Comparison of ENCODE assay signal across 11 cellular contexts in genomic region chr17:49717371-49717841, GRCh38. TPM values are rescaled to one million over a fixed set of nuclear protein-coding genes. Genes with fewer than 3 reads are reported as not detected.
DNase-seq lines count a peak whose midpoint lies in the region; ATAC-seq and TF ChIP-seq lines count a peak whose summit lies in the region.
"Had no signal": no experiment of that assay in that cellular context is flagged by ENCODE, and none has a peak within 500 bp of the region (broad histone marks: within the 10 kb centered on the region; RNA-seq: fewer than 3 reads in every experiment).

No MANE protein-coding gene starts in this region.

- intact Hi-C loops in activated T-helper 2 cell treated with anti-CD3 and anti-CD28 coated beads, Interferon-gamma antibody, Interleukin-2, Interleukin-4, amounts not matched to agents 10 μg/mL and 5 μg/mL and 100 μg/mL, durations not matched to agents 14 hours and 24 hours and 36 hours (cut with micrococcal nuclease) = no loop called here
- intact Hi-C loops in left cardiac atrium (cut with DNase I) (no loop called here), prostate gland (cut with DNase I) (no loop called here)

- peak; percentile 61 for DNase-seq in activated naive CD4-positive, alpha-beta T cell treated with Interleukin-2 at 50 U/mL for 16 hours
- no peak for DNase-seq in activated naive CD4-positive, alpha-beta T cell treated with anti-CD3 and anti-CD28 coated beads, Interleukin-2, amount 50 U/mL, for 16 hours
- DNase-seq in activated T-helper 2 cell treated with anti-CD3 and anti-CD28 coated beads, Interferon-gamma antibody, Interleukin-2, Interleukin-4, amounts not matched to agents 10 μg/mL and 5 μg/mL and 100 μg/mL, durations not matched to agents 14 hours and 24 hours and 36 hours (ENCODE audit: low spot score) = no peak
- DNase-seq in left cardiac atrium (peak; percentile 33), prostate gland (ENCODE audit: low spot score) (no peak), left lobe of liver (ENCODE audit: low spot score) (no peak)
- no peak for DNase-seq in stimulated activated naive B cell treated with anti-CD40 and anti-IgM and Interleukin-4, amounts not matched to agents 10 μg/mL and 1 μg/mL and 100 μg/mL, for 72 hours
- DNase-seq: foreskin melanocyte, transverse colon had no signal

- H3K4me1 ChIP-seq in prostate gland (replicated peaks) = no peaks in the 10 kb centered on the region

- no peaks in the 10 kb centered on the region for H3K9me3 ChIP-seq in prostate gland
- H3K9me3 ChIP-seq: transverse colon had no signal

- H3K27ac Mint-ChIP-seq in activated T-helper 2 cell treated with anti-CD3 and anti-CD28 coated beads, Interferon-gamma antibody, Interleukin-2, Interleukin-4, amounts not matched to agents 10 μg/mL and 5 μg/mL and 100 μg/mL, durations not matched to agents 14 hours and 24 hours and 36 hours = peak overlapping the region; percentile 81
- peak overlapping the region; percentile 92 for H3K27ac Mint-ChIP-seq in stimulated activated naive B cell treated with anti-CD40 and anti-IgM and Interleukin-4, amounts not matched to agents 10 μg/mL and 1 μg/mL and 100 μg/mL, for 72 hours
- H3K27ac Mint-ChIP-seq: dendritic cell treated with granulocyte-macrophage colony-stimulating factor and Interleukin-4, amounts not matched to agents 40 ng/mL and 50 ng/mL, for 4 days had no signal

- H3K27me3 ChIP-seq in prostate gland (replicated peaks; ENCODE audit: insufficient read depth) = no peaks in the 10 kb centered on the region
- H3K27me3 ChIP-seq: transverse colon had no signal

- peaks cover 66% of the 10 kb centered on the region for H3K36me3 Mint-ChIP-seq in activated T-helper 2 cell treated with anti-CD3 and anti-CD28 coated beads, Interferon-gamma antibody, Interleukin-2, Interleukin-4, amounts not matched to agents 10 μg/mL and 5 μg/mL and 100 μg/mL, durations not matched to agents 14 hours and 24 hours and 36 hours (ENCODE audit: low read depth)
- H3K36me3 Mint-ChIP-seq in stimulated activated naive B cell treated with anti-CD40 and anti-IgM and Interleukin-4, amounts not matched to agents 10 μg/mL and 1 μg/mL and 100 μg/mL, for 72 hours = peaks cover 33 to 63% of the 10 kb centered on the region in 2 donors

- no peak overlapping the region for H3K27ac ChIP-seq in prostate gland
- H3K27ac ChIP-seq: transverse colon had no signal

- no peaks in the 10 kb centered on the region for H3K36me3 ChIP-seq in prostate gland

- H3K9me3 Mint-ChIP-seq in activated T-helper 2 cell treated with anti-CD3 and anti-CD28 coated beads, Interferon-gamma antibody, Interleukin-2, Interleukin-4, amounts not matched to agents 10 μg/mL and 5 μg/mL and 100 μg/mL, durations not matched to agents 14 hours and 24 hours and 36 hours = no peaks in the 10 kb centered on the region
- H3K9me3 Mint-ChIP-seq in stimulated activated naive B cell treated with anti-CD40 and anti-IgM and Interleukin-4, amounts not matched to agents 10 μg/mL and 1 μg/mL and 100 μg/mL, for 72 hours = no peaks in the 10 kb centered on the region
- H3K9me3 Mint-ChIP-seq: dendritic cell treated with granulocyte-macrophage colony-stimulating factor and Interleukin-4, amounts not matched to agents 40 ng/mL and 50 ng/mL, for 4 days had no signal

- H3K4me1 Mint-ChIP-seq in activated T-helper 2 cell treated with anti-CD3 and anti-CD28 coated beads, Interferon-gamma antibody, Interleukin-2, Interleukin-4, amounts not matched to agents 10 μg/mL and 5 μg/mL and 100 μg/mL, durations not matched to agents 14 hours and 24 hours and 36 hours (ENCODE audit: low read depth) = peaks cover 26% of the 10 kb centered on the region
- H3K4me1 Mint-ChIP-seq in stimulated activated naive B cell treated with anti-CD40 and anti-IgM and Interleukin-4, amounts not matched to agents 10 μg/mL and 1 μg/mL and 100 μg/mL, for 72 hours = peaks cover 11 to 14% of the 10 kb centered on the region in 2 donors

- no peak overlapping the region for H3K4me3 Mint-ChIP-seq in activated T-helper 2 cell treated with anti-CD3 and anti-CD28 coated beads, Interferon-gamma antibody, Interleukin-2, Interleukin-4, amounts not matched to agents 10 μg/mL and 5 μg/mL and 100 μg/mL, durations not matched to agents 14 hours and 24 hours and 36 hours (ENCODE audit: low read depth)
- no peak overlapping the region for H3K4me3 Mint-ChIP-seq in stimulated activated naive B cell treated with anti-CD40 and anti-IgM and Interleukin-4, amounts not matched to agents 10 μg/mL and 1 μg/mL and 100 μg/mL, for 72 hours
- H3K4me3 Mint-ChIP-seq: dendritic cell treated with granulocyte-macrophage colony-stimulating factor and Interleukin-4, amounts not matched to agents 40 ng/mL and 50 ng/mL, for 4 days had no signal

- no peak for TF ChIP-seq CTCF in prostate gland (IDR thresholded peaks at IDR 0.05)

- 80% methylated on average over 9 of the region's 9 CpGs for WGBS in prostate gland

- no peak for TF ChIP-seq POLR2A in prostate gland (IDR thresholded peaks at IDR 0.05)

- no peaks in the 10 kb centered on the region for H3K27me3 Mint-ChIP-seq in activated T-helper 2 cell treated with anti-CD3 and anti-CD28 coated beads, Interferon-gamma antibody, Interleukin-2, Interleukin-4, amounts not matched to agents 10 μg/mL and 5 μg/mL and 100 μg/mL, durations not matched to agents 14 hours and 24 hours and 36 hours (ENCODE audit: low read depth)
- no peaks in the 10 kb centered on the region for H3K27me3 Mint-ChIP-seq in stimulated activated naive B cell treated with anti-CD40 and anti-IgM and Interleukin-4, amounts not matched to agents 10 μg/mL and 1 μg/mL and 100 μg/mL, for 72 hours
- H3K27me3 Mint-ChIP-seq: dendritic cell treated with granulocyte-macrophage colony-stimulating factor and Interleukin-4, amounts not matched to agents 40 ng/mL and 50 ng/mL, for 4 days had no signal

- H3K4me3 ChIP-seq in prostate gland = no peak overlapping the region
- H3K4me3 ChIP-seq: transverse colon had no signal

- ATAC-seq in left cardiac atrium (peak; percentile 32 to 33), GM21619 (IDR thresholded peaks at IDR 0.05; ENCODE audit: unreplicated experiment) (no peak), left lobe of liver (no peak)
- ATAC-seq in stimulated activated naive B cell treated with anti-CD40 and anti-IgM and Interleukin-4, amounts not matched to agents 10 μg/mL and 1 μg/mL and 100 μg/mL, for 72 hours (replicated peaks) = peak; percentile 54 to 75

RNA-seq across cellular contexts. Expression of gene SLC35B1, which starts 9.6 kb away (rescaled TPM):
- total RNA-seq in activated T-helper 2 cell treated with anti-CD3 and anti-CD28 coated beads, Interferon-gamma antibody, Interleukin-2, Interleukin-4, amounts not matched to agents 10 μg/mL and 5 μg/mL and 100 μg/mL, durations not matched to agents 14 hours and 24 hours and 36 hours = 75.7 and 80.7 TPM in 2 replicates
- total RNA-seq in left cardiac atrium (10 to 100 TPM; 48.8 to 78.8 TPM), prostate gland (10 to 100 TPM; 31.0 to 81.0 TPM), left lobe of liver (54.5 TPM)

RNA-seq across cellular contexts. Expression of gene SPOP, which starts 39.5 kb away (rescaled TPM):
- 50.1 and 59.6 TPM in 2 replicates for total RNA-seq in activated T-helper 2 cell treated with anti-CD3 and anti-CD28 coated beads, Interferon-gamma antibody, Interleukin-2, Interleukin-4, amounts not matched to agents 10 μg/mL and 5 μg/mL and 100 μg/mL, durations not matched to agents 14 hours and 24 hours and 36 hours
- total RNA-seq in left cardiac atrium = 10 to 100 TPM; 60.5 to 69.5 TPM
- total RNA-seq in prostate gland = 10 to 100 TPM; 80.8 to 93.0 TPM
- 31.3 TPM for total RNA-seq in left lobe of liver

RNA-seq across cellular contexts. Expression of gene FAM117A, which starts 46.5 kb away (rescaled TPM):
- total RNA-seq in activated T-helper 2 cell treated with anti-CD3 and anti-CD28 coated beads, Interferon-gamma antibody, Interleukin-2, Interleukin-4, amounts not matched to agents 10 μg/mL and 5 μg/mL and 100 μg/mL, durations not matched to agents 14 hours and 24 hours and 36 hours = 12.2 and 15.8 TPM in 2 replicates
- total RNA-seq in left cardiac atrium (10 to 100 TPM in 1 of 2 donors, 1 to 10 TPM in 1; 5.3 to 13.9 TPM), prostate gland (10 to 100 TPM; 30.9 to 46.4 TPM), left lobe of liver (5.3 TPM)

Comparison
In these comparisons a context has a peak if more than half of its experiments do, and no peak if none do; other contexts are left out.
1. DNase-seq: peak in activated naive CD4-positive, alpha-beta T cell treated with Interleukin-2 at 50 U/mL for 16 hours (single experiment) and left cardiac atrium (single experiment); none in activated naive CD4-positive, alpha-beta T cell treated with anti-CD3 and anti-CD28 coated beads, Interleukin-2, amount 50 U/mL, for 16 hours (single experiment), activated T-helper 2 cell treated with anti-CD3 and anti-CD28 coated beads, Interferon-gamma antibody, Interleukin-2, Interleukin-4, amounts not matched to agents 10 μg/mL and 5 μg/mL and 100 μg/mL, durations not matched to agents 14 hours and 24 hours and 36 hours (single experiment), stimulated activated naive B cell treated with anti-CD40 and anti-IgM and Interleukin-4, amounts not matched to agents 10 μg/mL and 1 μg/mL and 100 μg/mL, for 72 hours (single experiment), prostate gland (single experiment) and left lobe of liver (single experiment).
2. ATAC-seq: peak in left cardiac atrium (2 of 2) and stimulated activated naive B cell treated with anti-CD40 and anti-IgM and Interleukin-4, amounts not matched to agents 10 μg/mL and 1 μg/mL and 100 μg/mL, for 72 hours (2 of 2); none in GM21619 (single experiment) and left lobe of liver (single experiment).